In the genomic region with DNA sequence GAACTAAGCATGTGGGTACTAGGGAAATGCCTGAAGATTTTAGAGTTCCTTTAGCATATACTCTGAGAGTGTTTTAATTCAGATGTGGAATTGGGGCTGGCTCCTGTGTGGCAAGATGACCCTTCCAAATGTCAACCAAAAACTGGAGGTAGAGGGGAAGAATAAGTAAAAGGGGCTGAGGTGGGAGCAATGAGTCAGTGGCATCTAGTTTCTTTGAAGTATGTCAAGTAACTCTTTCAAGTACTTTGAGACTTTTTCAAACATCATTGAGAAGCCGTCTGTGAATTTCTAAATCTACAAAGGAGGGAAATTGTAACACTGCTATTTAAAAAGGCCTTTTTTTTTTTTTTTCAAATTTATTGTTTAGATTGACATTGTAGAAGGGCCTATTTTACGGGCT, we compare ENCODE assay signal across 14 cellular contexts.
DNase-seq lines count a peak whose midpoint lies in the region; ATAC-seq and TF ChIP-seq lines count a peak whose summit lies in the region.
"Had no signal": no experiment of that assay in that cellular context is flagged by ENCODE, and none has a peak within 500 bp of the region (broad histone marks: within the 10 kb centered on the region; RNA-seq: fewer than 3 reads in every experiment).

No MANE protein-coding gene starts in this region.

- H3K4me1 Mint-ChIP-seq in stimulated activated naive CD8-positive, alpha-beta T cell treated with anti-CD3 and anti-CD28 coated beads, Interleukin-15, Interleukin-2, amounts not matched to agents 100 ng/mL and 50 ng/mL, for 24 hours (ENCODE audit: low read depth) = peaks cover 49% of the 10 kb centered on the region

- DNase-seq in DMS53 (lab: John Stamatoyannopoulos, UW) (peak; percentile 13), DMS53 treated with DMSO at 0.1 percent for 48 hours (lab: John Stamatoyannopoulos, UW; ENCODE audit: unreplicated experiment) (no peak), left lung (no peak), AG20443 (ENCODE audit: low spot score) (no peak)
- no peak for DNase-seq in activated naive CD4-positive, alpha-beta T cell treated with anti-CD3 and anti-CD28 coated beads, Interleukin-2, amount 50 U/mL, for 72 hours (ENCODE audit: low spot score in 2 of 2)
- DNase-seq in activated naive CD4-positive, alpha-beta T cell treated with anti-CD3 and anti-CD28 coated beads, Interleukin-2, amount 50 U/mL, for 16 hours = no peak
- no peak for DNase-seq in activated effector memory CD4-positive, alpha-beta T cell treated with Interleukin-2 at 50 U/mL for 16 hours
- DNase-seq: CD4-positive, CD25-positive, alpha-beta regulatory T cell; DMS153; GF-D8 had no signal

- intact Hi-C loops in left lung (cut with DNase I) = no loop called here

- peaks cover 0 to under 1% of the 10 kb centered on the region in 2 donors for H3K36me3 ChIP-seq in left lung
- H3K36me3 ChIP-seq: HAP-1 had no signal

- peak; percentile 28 to 39 for ATAC-seq in activated naive CD4-positive, alpha-beta T cell treated with anti-CD3 and anti-CD28 coated beads, Interleukin-2, amount 50 U/mL, for 72 hours
- peak; percentile 77 for ATAC-seq in left lung

- H3K36me3 Mint-ChIP-seq in activated naive CD4-positive, alpha-beta T cell treated with anti-CD3 and anti-CD28 coated beads, Interleukin-2, amount 50 U/mL, for 72 hours = peaks cover 0 to 5% of the 10 kb centered on the region in 2 donors
- H3K36me3 Mint-ChIP-seq in stimulated activated naive CD8-positive, alpha-beta T cell treated with anti-CD3 and anti-CD28 coated beads, Interleukin-15, Interleukin-2, amounts not matched to agents 100 ng/mL and 50 ng/mL, for 24 hours (ENCODE audit: low read depth) = peaks cover 13% of the 10 kb centered on the region

- H3K27ac ChIP-seq in left lung = peak overlapping the region; percentile 50 to 74
- H3K27ac ChIP-seq: 22Rv1; BLaER1 treated with 17β-estradiol and CSF1 and Interleukin-3, amounts not matched to agents 10 nM and 100 nM had no signal

- no peaks in the 10 kb centered on the region for H3K27me3 Mint-ChIP-seq in stimulated activated naive CD8-positive, alpha-beta T cell treated with anti-CD3 and anti-CD28 coated beads, Interleukin-15, Interleukin-2, amounts not matched to agents 100 ng/mL and 50 ng/mL, for 24 hours

- no peak overlapping the region for H3K4me3 Mint-ChIP-seq in stimulated activated naive CD8-positive, alpha-beta T cell treated with anti-CD3 and anti-CD28 coated beads, Interleukin-15, Interleukin-2, amounts not matched to agents 100 ng/mL and 50 ng/mL, for 24 hours
- H3K4me3 Mint-ChIP-seq: CD4-positive, CD25-positive, alpha-beta regulatory T cell had no signal

- no peak overlapping the region for H3K4me3 ChIP-seq in left lung
- H3K4me3 ChIP-seq: BLaER1 treated with 17β-estradiol and CSF1 and Interleukin-3, amounts not matched to agents 10 nM and 100 nM; HAP-1 had no signal

- no peaks in the 10 kb centered on the region for H3K4me1 ChIP-seq in left lung
- H3K4me1 ChIP-seq: BLaER1 treated with 17β-estradiol and CSF1 and Interleukin-3, amounts not matched to agents 10 nM and 100 nM; HAP-1 had no signal

- H3K27ac Mint-ChIP-seq in activated naive CD4-positive, alpha-beta T cell treated with anti-CD3 and anti-CD28 coated beads, Interleukin-2, amount 50 U/mL, for 72 hours = no peak overlapping the region
- H3K27ac Mint-ChIP-seq in stimulated activated naive CD8-positive, alpha-beta T cell treated with anti-CD3 and anti-CD28 coated beads, Interleukin-15, Interleukin-2, amounts not matched to agents 100 ng/mL and 50 ng/mL, for 24 hours = peak overlapping the region; percentile 4
- H3K27ac Mint-ChIP-seq: CD4-positive, CD25-positive, alpha-beta regulatory T cell had no signal

- peaks cover 0 to 2% of the 10 kb centered on the region in 2 donors for H3K9me3 ChIP-seq in left lung
- H3K9me3 ChIP-seq: BLaER1 treated with 17β-estradiol and CSF1 and Interleukin-3, amounts not matched to agents 10 nM and 100 nM; HAP-1 had no signal

- H3K27me3 ChIP-seq in left lung = no peaks in the 10 kb centered on the region
- H3K27me3 ChIP-seq: BLaER1 treated with 17β-estradiol and CSF1 and Interleukin-3, amounts not matched to agents 10 nM and 100 nM had no signal

- H3K9me3 Mint-ChIP-seq in activated naive CD4-positive, alpha-beta T cell treated with anti-CD3 and anti-CD28 coated beads, Interleukin-2, amount 50 U/mL, for 72 hours = peaks cover 2 to 7% of the 10 kb centered on the region in 2 donors
- H3K9me3 Mint-ChIP-seq in stimulated activated naive CD8-positive, alpha-beta T cell treated with anti-CD3 and anti-CD28 coated beads, Interleukin-15, Interleukin-2, amounts not matched to agents 100 ng/mL and 50 ng/mL, for 24 hours = no peaks in the 10 kb centered on the region

- no peak for TF ChIP-seq CTCF in left lung (IDR thresholded peaks at IDR 0.05)
